In the genomic region with DNA sequence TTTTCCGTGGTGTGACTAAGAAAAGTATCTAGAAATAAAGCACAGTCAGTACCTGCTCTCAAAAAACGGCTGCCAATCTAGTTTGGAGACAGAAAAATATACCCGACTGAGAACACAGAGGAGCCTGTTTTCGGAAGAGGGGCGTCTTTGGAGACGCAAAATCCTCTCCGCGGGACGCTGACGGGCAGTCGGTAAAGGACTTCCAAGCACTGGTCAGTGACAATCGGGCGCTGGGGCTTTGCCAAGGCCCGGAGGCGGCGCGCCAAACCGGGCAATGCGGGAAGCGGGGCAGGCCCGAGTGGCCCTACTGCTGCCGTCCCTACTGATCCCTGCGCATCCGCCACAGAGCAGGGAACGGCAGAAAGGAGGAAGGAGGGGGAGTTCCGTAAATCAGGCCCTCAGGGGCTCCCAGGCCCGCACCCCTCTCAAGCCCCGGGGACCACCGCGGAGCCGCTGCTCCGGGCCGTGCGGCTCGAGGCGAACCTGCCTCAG, we compare ENCODE assay signal across 8 cellular contexts. TPM values are rescaled to one million over a fixed set of nuclear protein-coding genes. Genes with fewer than 3 reads are reported as not detected.
DNase-seq lines count a peak whose midpoint lies in the region; ATAC-seq and TF ChIP-seq lines count a peak whose summit lies in the region.

No MANE protein-coding gene starts in this region.

- TF ChIP-seq CTCF in PC-3 (conservative IDR thresholded peaks at IDR 0.05; ENCODE audit: low read depth, low read length) (no peak), choroid plexus epithelial cell (conservative IDR thresholded peaks at IDR 0.05; ENCODE audit: low read depth, low read length) (no peak)

- intact Hi-C loops in PC-3 (cut with micrococcal nuclease), result loop anchor here (5.0 kb wide), 1 partner anchor 58 kb away; a partner anchor contains a TSS

- no peaks in the 10 kb centered on the region for H3K9me3 ChIP-seq in PC-3 (ENCODE audit: low read length)

- H3K27me3 ChIP-seq in PC-3 (ENCODE audit: low read length) (no peaks in the 10 kb centered on the region), layer of hippocampus (ENCODE audit: control insufficient read depth, insufficient read depth, low read length) (no peaks in the 10 kb centered on the region)

- peak overlapping the region; percentile 88 for H3K4me2 ChIP-seq in PC-3 (ENCODE audit: low read length)

- peaks cover 19% of the 10 kb centered on the region for H3K79me2 ChIP-seq in PC-3 (ENCODE audit: low read length)

- peak overlapping the region; percentile 76 for H3K4me3 Mint-ChIP-seq in stimulated activated effector memory CD8-positive, alpha-beta T cell treated with anti-CD3 and anti-CD28 coated beads, Interleukin-12 subunit alpha, Interleukin-12 subunit beta, amount 100 ng/mL, for 72 hours

- no peaks in the 10 kb centered on the region for H4K20me1 ChIP-seq in PC-3 (ENCODE audit: low read length)

- peaks cover 18% of the 10 kb centered on the region for H3K4me1 ChIP-seq in PC-3 (ENCODE audit: insufficient read depth, low read length)

- H2AFZ ChIP-seq in PC-3 (ENCODE audit: low read length), result peak overlapping the region; percentile 84

- H3K9me3 Mint-ChIP-seq in stimulated activated effector memory CD8-positive, alpha-beta T cell treated with anti-CD3 and anti-CD28 coated beads, Interleukin-12 subunit alpha, Interleukin-12 subunit beta, amount 100 ng/mL, for 72 hours, result no peaks in the 10 kb centered on the region

- POLR2A ChIA-PET in PC-3 (lab: Charles Lee; ENCODE audit: unreplicated experiment), result interaction anchor here (0.6 kb wide), 1 partner anchor 110 kb away, joined by 5 read pairs; no protein-coding TSS in a partner anchor

- H3K36me3 ChIP-seq in PC-3 (ENCODE audit: low read depth, low read length), result no peaks in the 10 kb centered on the region

- peak overlapping the region; percentile 97 for H3K9ac ChIP-seq in PC-3 (ENCODE audit: low read length)

- DNase-seq in activated T-cell treated with anti-CD3 and anti-CD28 coated beads for 1 hour (ENCODE audit: low read depth) (peak; percentile 14), PC-3 (peak; percentile 19), choroid plexus epithelial cell (ENCODE audit: low read depth) (peak; percentile 33), NCI-H187 treated with DMSO at 0.1 percent for 48 hours (lab: John Stamatoyannopoulos, UW) (no peak)
- DNase-seq in activated T-cell treated with anti-CD3 and anti-CD28 coated beads, Interleukin-2, amount 50 U/mL, for 1 hour, result no peak
- DNase-seq in stimulated activated effector memory CD8-positive, alpha-beta T cell treated with anti-CD3 and anti-CD28 coated beads, Interleukin-12 subunit alpha, Interleukin-12 subunit beta, amount 100 ng/mL, for 72 hours (ENCODE audit: low spot score in 2 of 2), result no peak

- peak overlapping the region; percentile 70 for H3K27ac ChIP-seq in PC-3 (ENCODE audit: low read length)
- H3K27ac ChIP-seq in layer of hippocampus (ENCODE audit: low read depth, low read length), result peak overlapping the region; percentile 98

- no peaks in the 10 kb centered on the region for H3K9me2 ChIP-seq in PC-3 (replicated peaks; ENCODE audit: low read length)

- ATAC-seq in HG02870 (IDR thresholded peaks at IDR 0.05; ENCODE audit: unreplicated experiment) (peak; percentile 9), PC-3 (peak; percentile 12)
- ATAC-seq in stimulated activated effector memory CD8-positive, alpha-beta T cell treated with anti-CD3 and anti-CD28 coated beads, Interleukin-12 subunit alpha, Interleukin-12 subunit beta, amount 100 ng/mL, for 72 hours, result peak; percentile 4

- no peaks in the 10 kb centered on the region for H3F3A ChIP-seq in PC-3 (ENCODE audit: low read length, unreplicated experiment)

- peaks cover 5% of the 10 kb centered on the region for H3K36me3 Mint-ChIP-seq in stimulated activated effector memory CD8-positive, alpha-beta T cell treated with anti-CD3 and anti-CD28 coated beads, Interleukin-12 subunit alpha, Interleukin-12 subunit beta, amount 100 ng/mL, for 72 hours

- BruUV-seq in PC-3 (replicated peaks; lab: Mats Ljungman, UMichigan), result TSS peak; percentile 69

- peaks cover 12% of the 10 kb centered on the region for H3K4me1 Mint-ChIP-seq in stimulated activated effector memory CD8-positive, alpha-beta T cell treated with anti-CD3 and anti-CD28 coated beads, Interleukin-12 subunit alpha, Interleukin-12 subunit beta, amount 100 ng/mL, for 72 hours

- CTCF ChIA-PET in PC-3 (lab: Charles Lee), result no interaction called here

- H3K4me3 ChIP-seq in PC-3 (ENCODE audit: low read length), result peak overlapping the region; percentile 87
- peak overlapping the region; percentile 91 for H3K4me3 ChIP-seq in choroid plexus epithelial cell (ENCODE audit: low read depth, low read length)

- H3K27ac Mint-ChIP-seq in stimulated activated effector memory CD8-positive, alpha-beta T cell treated with anti-CD3 and anti-CD28 coated beads, Interleukin-12 subunit alpha, Interleukin-12 subunit beta, amount 100 ng/mL, for 72 hours, result peak overlapping the region; percentile 93

RNA-seq across cellular contexts. Expression of a gene that starts 0.6 kb away (rescaled TPM):
- 4.0 and 4.4 TPM in 2 replicates for total RNA-seq in PC-3 (2014; rRNA removed)

RNA-seq across cellular contexts. Expression of a gene that starts 59.6 kb away (rescaled TPM):
- total RNA-seq in PC-3 (2014; rRNA removed), result 4.9 and 7.1 TPM in 2 replicates

Comparison
In these comparisons a context has a peak if more than half of its experiments do, and no peak if none do; other contexts are left out.
1. DNase-seq: peak in activated T-cell treated with anti-CD3 and anti-CD28 coated beads for 1 hour (single experiment), PC-3 (single experiment) and choroid plexus epithelial cell (single experiment); none in activated T-cell treated with anti-CD3 and anti-CD28 coated beads, Interleukin-2, amount 50 U/mL, for 1 hour (single experiment), stimulated activated effector memory CD8-positive, alpha-beta T cell treated with anti-CD3 and anti-CD28 coated beads, Interleukin-12 subunit alpha, Interleukin-12 subunit beta, amount 100 ng/mL, for 72 hours (0 of 2) and NCI-H187 treated with DMSO at 0.1 percent for 48 hours (single experiment).
2. Peak in every context shown above with its lines, with median percentiles within 50 percentile points of each other: ATAC-seq.